In the genomic region with DNA sequence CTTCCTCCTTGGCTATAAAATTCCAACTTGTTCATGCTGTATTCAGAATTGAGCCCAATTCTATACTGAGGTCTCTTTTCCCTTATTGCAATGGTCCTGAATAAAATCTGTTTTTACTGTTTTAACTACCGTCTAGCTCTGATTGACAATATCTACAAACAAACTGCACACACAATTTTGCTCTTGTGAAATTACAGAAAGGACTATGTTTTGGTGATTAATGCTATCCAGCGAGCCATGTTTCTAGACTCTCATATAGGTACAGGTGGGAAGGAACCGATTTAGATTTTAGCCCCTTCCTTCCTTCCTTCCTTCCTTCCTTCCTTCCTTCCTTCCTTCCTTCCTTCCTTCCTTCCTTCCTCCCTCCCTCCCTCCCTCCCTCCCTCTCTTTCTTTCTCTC, we compare ENCODE assay signal across 29 cellular contexts.
A peak's percentile ranks its signal among the peaks of the same experiment; 100 is the strongest.
DNase-seq lines count a peak whose midpoint lies in the region; TF ChIP-seq lines count a peak whose summit lies in the region.
"Had no signal": no experiment of that assay in that cellular context is flagged by ENCODE, and none has a peak within 500 bp of the region (broad histone marks: within the 10 kb centered on the region; RNA-seq: fewer than 3 reads in every experiment).

No MANE protein-coding gene starts in this region.

- H3K4me3 ChIP-seq in A673 (ENCODE audit: low read depth, low read length, poor library complexity, severe bottlenecking) (no peak overlapping the region), SK-N-MC (no peak overlapping the region)
- H3K4me3 ChIP-seq: A549; BLaER1; BLaER1 treated with 17β-estradiol and CSF1 and Interleukin-3, amounts not matched to agents 10 nM and 100 nM had no signal

- peaks cover 13% of the 10 kb centered on the region for H3K4me1 ChIP-seq in A673 (ENCODE audit: insufficient read depth, low read length, poor library complexity, severe bottlenecking)
- H3K4me1 ChIP-seq: A549; BE2C; BLaER1; BLaER1 treated with 17β-estradiol and CSF1 and Interleukin-3, amounts not matched to agents 10 nM and 100 nM; Caco-2 had no signal

- BruUV-seq in A673 (replicated peaks; lab: Mats Ljungman, UMichigan), result no TSS peak

- H3K9ac ChIP-seq in SK-N-MC (ENCODE audit: insufficient read length), result no peak overlapping the region
- H3K9ac ChIP-seq: BLaER1; BLaER1 treated with 17β-estradiol and CSF1 and Interleukin-3, amounts not matched to agents 10 nM and 100 nM had no signal

- H3K9me3 ChIP-seq in A673 (ENCODE audit: low read depth, low read length, poor library complexity, severe bottlenecking) (no peaks in the 10 kb centered on the region), SK-N-MC (ENCODE audit: low read depth, low read length) (no peaks in the 10 kb centered on the region)
- H3K9me3 ChIP-seq: A549, BE2C, BLaER1, Caco-2 had no signal

- DNase-seq in A673 (ENCODE audit: low spot score), result peak; percentile 64
- peak; percentile 81 for DNase-seq in SK-N-MC (ENCODE audit: low read depth, low spot score)
- DNase-seq in mesenteric fat pad (ENCODE audit: low spot score), result no peak
- no peak for DNase-seq in occipital lobe (lab: John Stamatoyannopoulos, UW)
- DNase-seq: 8988T; ACHN; AML-193; BE2C; C1 segment of cervical spinal cord; Caco-2; Calu3; CD4-positive, alpha-beta memory T cell; CD4-positive, alpha-beta T cell; CD4-positive, CD25-positive, alpha-beta regulatory T cell; CD8-positive, alpha-beta memory T cell; CD8-positive, alpha-beta T cell; COR-L47; DMS 273 treated with DMSO at 0.1 percent for 48 hours; DMS153; DMS53; DMS79; DMS79 treated with DMSO at 0.1 percent for 48 hours; DND-41; EL had no signal

- no peaks in the 10 kb centered on the region for H3K27me3 ChIP-seq in A673 (replicated peaks; ENCODE audit: insufficient read depth, low read depth, low read length, poor library complexity)
- H3K27me3 ChIP-seq: BLaER1; BLaER1 treated with 17β-estradiol and CSF1 and Interleukin-3, amounts not matched to agents 10 nM and 100 nM had no signal

- POLR2A ChIA-PET in A673 (lab: Charles Lee; ENCODE audit: low non-redundant PET), result interaction anchor here (0.7 to 0.8 kb wide), 2 partner anchors 15 to 1690 kb away, joined by 7 to 18 read pairs; no protein-coding TSS in a partner anchor

- CTCF ChIA-PET in A673 (lab: Charles Lee), result no interaction called here

- H3K27ac ChIP-seq in A673 (ENCODE audit: low read depth, low read length, poor library complexity, severe bottlenecking) (peak overlapping the region; percentile 35), SK-N-MC (peak overlapping the region; percentile 71; the same call in 1 of the 2 replicates)
- H3K27ac ChIP-seq: 22Rv1; A549; BLaER1; BLaER1 treated with 17β-estradiol and CSF1 and Interleukin-3, amounts not matched to agents 10 nM and 100 nM; C4-2B had no signal

- no peak for TF ChIP-seq CTCF in A673 (conservative IDR thresholded peaks at IDR 0.05; ENCODE audit: low read depth, low read length)

- H3K36me3 ChIP-seq in A673 (ENCODE audit: insufficient read depth, low read length, poor library complexity, severe bottlenecking) (no peaks in the 10 kb centered on the region), SK-N-MC (ENCODE audit: insufficient read depth, low read length) (no peaks in the 10 kb centered on the region)
- H3K36me3 ChIP-seq: BE2C; BLaER1; BLaER1 treated with 17β-estradiol and CSF1 and Interleukin-3, amounts not matched to agents 10 nM and 100 nM had no signal

- intact Hi-C loops in A673 (cut with micrococcal nuclease; ENCODE audit: unreplicated experiment), result loop anchor here (2.0 kb wide), 2 partner anchors 145 to 457 kb away; no protein-coding TSS in a partner anchor

Comparison
In these comparisons a context has a peak if more than half of its experiments do, and no peak if none do; other contexts are left out.
1. DNase-seq: peak in A673 (single experiment) and SK-N-MC (single experiment); none in mesenteric fat pad (single experiment) and occipital lobe (single experiment).